ENCODE assay signal across 8 cellular contexts in genomic region chr19:5686647-5687359, GRCh38. TPM values are rescaled to one million over a fixed set of nuclear protein-coding genes. Genes with fewer than 3 reads are reported as not detected.
DNase-seq lines count a peak whose midpoint lies in the region; ATAC-seq and TF ChIP-seq lines count a peak whose summit lies in the region.

No MANE protein-coding gene starts in this region.

- peaks cover 6% of the 10 kb centered on the region for H3K27me3 Mint-ChIP-seq in T-helper 1 cell treated with Interleukin-12 subunit alpha and Interleukin-12 subunit beta and Interleukin-4 antibody, amounts not matched to agents 30 μg/mL and 1 μg/mL, for 36 hours (ENCODE audit: low read depth)

- H3K27ac Mint-ChIP-seq in T-helper 1 cell treated with Interleukin-12 subunit alpha and Interleukin-12 subunit beta and Interleukin-4 antibody, amounts not matched to agents 30 μg/mL and 1 μg/mL, for 36 hours, result peak overlapping the region; percentile 87

- no peaks in the 10 kb centered on the region for H3K9me3 Mint-ChIP-seq in T-helper 1 cell treated with Interleukin-12 subunit alpha and Interleukin-12 subunit beta and Interleukin-4 antibody, amounts not matched to agents 30 μg/mL and 1 μg/mL, for 36 hours

- H3K4me1 Mint-ChIP-seq in T-helper 1 cell treated with Interleukin-12 subunit alpha and Interleukin-12 subunit beta and Interleukin-4 antibody, amounts not matched to agents 30 μg/mL and 1 μg/mL, for 36 hours (ENCODE audit: low read depth), result peaks cover 23% of the 10 kb centered on the region

- intact Hi-C loops in vagina (cut with DNase I), result loop anchor here (5.0 kb wide), 1 partner anchor 65 kb away; the partner anchor contains the start of genes SAFB and SAFB2

- ATAC-seq in HG02610 (IDR thresholded peaks at IDR 0.05; ENCODE audit: unreplicated experiment), result peak; percentile 61

- H3K36me3 Mint-ChIP-seq in T-helper 1 cell treated with Interleukin-12 subunit alpha and Interleukin-12 subunit beta and Interleukin-4 antibody, amounts not matched to agents 30 μg/mL and 1 μg/mL, for 36 hours (ENCODE audit: low read depth), result peaks cover 12% of the 10 kb centered on the region

- peak overlapping the region; percentile 84 for H3K4me3 Mint-ChIP-seq in T-helper 1 cell treated with Interleukin-12 subunit alpha and Interleukin-12 subunit beta and Interleukin-4 antibody, amounts not matched to agents 30 μg/mL and 1 μg/mL, for 36 hours

- DNase-seq in NCI-H1105 treated with DMSO at 0.1 percent for 48 hours (lab: John Stamatoyannopoulos, UW) (peak; percentile 73), anterior cingulate cortex (lab: John Stamatoyannopoulos, UW) (peak in 57 of 58 donors; percentile 28 to 95 (median 85)), hepatic stellate cell (ENCODE audit: low spot score) (peak; percentile 96), putamen (ENCODE audit: low spot score) (peak; percentile 81), vagina (ENCODE audit: extremely low spot score in 2 of 2) (no peak)

- H3K27me3 ChIP-seq in vagina, result no peaks in the 10 kb centered on the region

- H3K27ac ChIP-seq in vagina, result peak overlapping the region; percentile 67

- TF ChIP-seq CTCF in vagina (IDR thresholded peaks at IDR 0.05), result peak; percentile 37 to 73 (median 50)

- H3K4me3 ChIP-seq in GM08714 (ENCODE audit: low read length) (peak overlapping the region; percentile 59; the same call in 1 of the 2 replicates), vagina (peak overlapping the region; percentile 56 to 59)

- TF ChIP-seq POLR2A in vagina (IDR thresholded peaks at IDR 0.05), result peak in 1 of 2 donors; percentile 10

- H3K36me3 ChIP-seq in vagina, result no peaks in the 10 kb centered on the region

- H3K4me1 ChIP-seq in vagina, result peaks cover 23% of the 10 kb centered on the region

- H3K9me3 ChIP-seq in vagina, result no peaks in the 10 kb centered on the region

RNA-seq across cellular contexts. Expression of gene RPL36, which starts 3.3 kb away (rescaled TPM):
- total RNA-seq in vagina, result 703 TPM

RNA-seq across cellular contexts. Expression of gene HSD11B1L, which starts 6.0 kb away (rescaled TPM):
- total RNA-seq in vagina, result 10.3 TPM

RNA-seq across cellular contexts. Expression of gene MICOS13, which starts 6.5 kb away (rescaled TPM):
- 83.2 TPM for total RNA-seq in vagina

RNA-seq across cellular contexts. Expression of gene LONP1, which starts 33.1 kb away (rescaled TPM):
- total RNA-seq in vagina, result 53.3 TPM

RNA-seq across cellular contexts. Expression of gene CATSPERD, which starts 33.6 kb away (rescaled TPM):
- total RNA-seq in vagina, result not detected

Comparison
In these comparisons a context has a peak if more than half of its experiments do, and no peak if none do; other contexts are left out.
1. DNase-seq: peak in NCI-H1105 treated with DMSO at 0.1 percent for 48 hours (single experiment), anterior cingulate cortex (57 of 58), hepatic stellate cell (single experiment) and putamen (single experiment); none in vagina (0 of 2).